ENCODE assay signal across 12 cellular contexts in the genomic region with DNA sequence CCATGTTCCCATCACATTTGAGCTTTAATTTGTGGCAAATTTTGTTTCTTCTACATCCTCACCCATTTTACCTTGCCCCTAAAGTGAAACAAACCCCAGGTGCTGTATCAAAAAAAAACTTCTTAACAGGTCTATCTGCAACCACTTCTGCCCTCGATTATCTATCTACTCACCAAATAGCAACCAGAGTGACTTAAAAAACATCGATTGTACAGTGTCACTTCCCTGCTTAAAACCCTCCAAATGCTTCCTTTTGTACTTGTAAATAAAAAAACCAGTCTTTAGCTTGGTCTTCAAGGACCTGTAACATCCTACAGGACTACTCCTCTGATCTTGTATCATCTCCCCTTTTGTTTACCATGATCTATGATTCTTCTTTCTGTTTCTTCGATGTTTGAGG.
A peak's percentile ranks its signal among the peaks of the same experiment; 100 is the strongest.
DNase-seq lines count a peak whose midpoint lies in the region; ATAC-seq and TF ChIP-seq lines count a peak whose summit lies in the region.
"Had no signal": no experiment of that assay in that cellular context is flagged by ENCODE, and none has a peak within 500 bp of the region (broad histone marks: within the 10 kb centered on the region; RNA-seq: fewer than 3 reads in every experiment).

No MANE protein-coding gene starts in this region.

- H3K9me2 ChIP-seq in DOHH2 (replicated peaks; ENCODE audit: control insufficient read depth, low read length), result no peaks in the 10 kb centered on the region

- peak overlapping the region; percentile 87 for H3K4me2 ChIP-seq in DOHH2 (ENCODE audit: low read length)

- TF ChIP-seq POLR2A in erythroblast (IDR thresholded peaks at IDR 0.05; ENCODE audit: low read length), result no peak

- H3K4me3 ChIP-seq in DOHH2 (ENCODE audit: low read length) (0 out of 2 replicates have a peak overlapping the region, but pooled peaks have one; percentile 17), skin epidermis (no peak overlapping the region)

- DNase-seq in MV-4-11 (lab: John Stamatoyannopoulos, UW), result peak; percentile 21
- peak; percentile 19 for DNase-seq in central memory CD4-positive, alpha-beta T cell
- no peak for DNase-seq in amygdala (lab: John Stamatoyannopoulos, UW)
- no peak for DNase-seq in erythroblast (lab: John Stamatoyannopoulos, UW)
- DNase-seq in cerebellar nuclear complex (lab: John Stamatoyannopoulos, UW), result no peak
- no peak for DNase-seq in foreskin keratinocyte
- DNase-seq: DMS53; NCI-H1417; NCI-H774; stimulated activated CD8-positive, alpha-beta memory T cell treated with anti-CD3 and anti-CD28 coated beads, Interleukin-4, amount 100 ng/mL, for 48 hours had no signal

- H3K9me3 ChIP-seq in DOHH2 (ENCODE audit: control insufficient read depth, insufficient read depth, low read length), result no peaks in the 10 kb centered on the region

- no peak for TF ChIP-seq CTCF in DOHH2 (IDR thresholded peaks at IDR 0.05; ENCODE audit: low read depth, low read length, poor library complexity, severe bottlenecking)
- TF ChIP-seq CTCF in foreskin keratinocyte (conservative IDR thresholded peaks at IDR 0.05), result no peak

- H3K27ac ChIP-seq in DOHH2 (ENCODE audit: low read depth, low read length) (peak overlapping the region; percentile 90), skin epidermis (peak overlapping the region in 16 of 21 experiments; percentile 6 to 92 (median 66)), foreskin keratinocyte (no peak overlapping the region)

- H3K4me1 ChIP-seq in DOHH2 (ENCODE audit: control insufficient read depth, low read length), result peaks cover 64% of the 10 kb centered on the region
- H3K4me1 ChIP-seq in foreskin keratinocyte, result peaks cover 7% of the 10 kb centered on the region

- H3K27me3 ChIP-seq in DOHH2 (ENCODE audit: control insufficient read depth, low read length) (no peaks in the 10 kb centered on the region), foreskin keratinocyte (no peaks in the 10 kb centered on the region)

- peaks cover 19% of the 10 kb centered on the region for H3K79me2 ChIP-seq in DOHH2 (ENCODE audit: control insufficient read depth, low read length)

- no peaks in the 10 kb centered on the region for H4K20me1 ChIP-seq in DOHH2 (ENCODE audit: control insufficient read depth, insufficient read depth, low read depth, low read length)

- H3F3A ChIP-seq in DOHH2 (ENCODE audit: control insufficient read depth, insufficient read depth), result peaks cover 25% of the 10 kb centered on the region

- H3K36me3 ChIP-seq in DOHH2 (ENCODE audit: control insufficient read depth, low read length), result peaks cover 14% of the 10 kb centered on the region

- ATAC-seq in foreskin keratinocyte, result no peak

Comparison
In these comparisons a context has a peak if more than half of its experiments do, and no peak if none do; other contexts are left out.
1. DNase-seq: peak in MV-4-11 (single experiment) and central memory CD4-positive, alpha-beta T cell (single experiment); none in amygdala (0 of 56), erythroblast (0 of 2), cerebellar nuclear complex (0 of 2) and foreskin keratinocyte (0 of 2).